8 cellular contexts compared by ENCODE assay signal in genomic region chr14:91173221-91173670, GRCh38. TPM values are rescaled to one million over a fixed set of nuclear protein-coding genes. Genes with fewer than 3 reads are reported as not detected.
DNase-seq lines count a peak whose midpoint lies in the region; ATAC-seq and TF ChIP-seq lines count a peak whose summit lies in the region.

No MANE protein-coding gene starts in this region.

- no peak overlapping the region for H2AFZ ChIP-seq in KMS-11 (ENCODE audit: low read depth)

- no peaks in the 10 kb centered on the region for H4K20me1 ChIP-seq in KMS-11 (ENCODE audit: insufficient read depth)

- H3K27ac ChIP-seq in KMS-11 (no peak overlapping the region), SJCRH30 (no peak overlapping the region)

- ATAC-seq in GM18873 (IDR thresholded peaks at IDR 0.05; ENCODE audit: low FRiP score, unreplicated experiment): no peak

- no peaks in the 10 kb centered on the region for H3K9me3 ChIP-seq in SJCRH30 (replicated peaks)

- no peaks in the 10 kb centered on the region for H3K27me3 ChIP-seq in KMS-11 (ENCODE audit: insufficient read depth, low read depth)
- no peaks in the 10 kb centered on the region for H3K27me3 ChIP-seq in SJCRH30

- no peaks in the 10 kb centered on the region for H3K36me3 ChIP-seq in KMS-11 (ENCODE audit: insufficient read depth)
- peaks cover 4% of the 10 kb centered on the region; the same call in 1 of the 2 replicates for H3K36me3 ChIP-seq in SJCRH30

- H3K4me3 ChIP-seq in KMS-11 (IDR thresholded peaks at IDR 0.05; ENCODE audit: insufficient read depth, low read depth, low read length) (no peak overlapping the region), SJCRH30 (no peak overlapping the region)

- no peak overlapping the region for H3K9ac ChIP-seq in KMS-11

- DNase-seq in DMS79 (lab: John Stamatoyannopoulos, UW) (peak; percentile 63), SJCRH30 (peak; percentile 80 to 87), foreskin melanocyte (peak; percentile 53), nucleus accumbens (lab: John Stamatoyannopoulos, UW) (peak in 53 of 56 donors; percentile 21 to 93 (median 67)), superior temporal gyrus (ENCODE audit: extremely low spot score) (peak; percentile 87)
- peak; percentile 71 for DNase-seq in activated gamma-delta T cell treated with anti-CD3 and anti-CD28 coated beads, Interleukin-2, amount 50 U/mL, for 16 hours (ENCODE audit: low read depth)

- H3K4me2 ChIP-seq in KMS-11: no peak overlapping the region

- H3K4me1 ChIP-seq in KMS-11 (ENCODE audit: low read depth, poor library complexity, severe bottlenecking) (peaks cover 9% of the 10 kb centered on the region), SJCRH30 (no peaks in the 10 kb centered on the region)

- TF ChIP-seq CTCF in KMS-11 (conservative IDR thresholded peaks at IDR 0.05; ENCODE audit: low read depth, low read length): peak; percentile 65

- H3K79me2 ChIP-seq in KMS-11 (ENCODE audit: insufficient read depth, low read depth): no peaks in the 10 kb centered on the region

RNA-seq across cellular contexts. Expression of gene DGLUCY, which starts 59.4 kb away (rescaled TPM):
- total RNA-seq in SJCRH30 (2014; rRNA removed; shearing (Covaris generic)): 26.4 and 28.1 TPM in 2 replicates
